7 cellular contexts compared by ENCODE assay signal in the genomic region with DNA sequence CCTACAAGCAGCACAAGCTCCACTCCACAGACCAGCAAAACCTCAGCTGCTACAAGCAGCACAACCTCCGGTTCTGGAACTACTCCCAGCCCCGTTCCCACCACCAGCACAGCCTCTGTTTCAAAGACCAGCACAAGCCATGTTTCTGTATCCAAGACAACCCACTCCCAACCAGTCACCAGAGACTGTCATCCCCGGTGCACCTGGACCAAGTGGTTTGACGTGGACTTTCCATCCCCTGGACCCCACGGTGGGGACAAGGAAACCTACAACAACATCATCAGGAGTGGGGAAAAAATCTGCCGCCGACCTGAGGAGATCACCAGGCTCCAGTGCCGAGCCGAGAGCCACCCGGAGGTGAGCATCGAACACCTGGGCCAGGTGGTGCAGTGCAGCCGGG. TPM values are rescaled to one million over a fixed set of nuclear protein-coding genes. Genes with fewer than 3 reads are reported as not detected.
"Had no signal": no experiment of that assay in that cellular context is flagged by ENCODE, and none has a peak within 500 bp of the region (broad histone marks: within the 10 kb centered on the region; RNA-seq: fewer than 3 reads in every experiment).

No MANE protein-coding gene starts in this region.

RNA-seq across cellular contexts. Expression of a gene that starts 32.1 kb away (rescaled TPM):
- total RNA-seq: HepG2, HT1080, IMR-90, NCI-H460, Peyer's patch, RPMI7951, SJCRH30 had no signal

RNA-seq across cellular contexts. Expression of a gene that starts 33.0 kb away (rescaled TPM):
- total RNA-seq: HepG2, IMR-90, RPMI7951, SJCRH30 had no signal
- polyA plus RNA-seq: IMR-90 had no signal
